Comparison of ENCODE assay signal across 26 cellular contexts in the genomic region with DNA sequence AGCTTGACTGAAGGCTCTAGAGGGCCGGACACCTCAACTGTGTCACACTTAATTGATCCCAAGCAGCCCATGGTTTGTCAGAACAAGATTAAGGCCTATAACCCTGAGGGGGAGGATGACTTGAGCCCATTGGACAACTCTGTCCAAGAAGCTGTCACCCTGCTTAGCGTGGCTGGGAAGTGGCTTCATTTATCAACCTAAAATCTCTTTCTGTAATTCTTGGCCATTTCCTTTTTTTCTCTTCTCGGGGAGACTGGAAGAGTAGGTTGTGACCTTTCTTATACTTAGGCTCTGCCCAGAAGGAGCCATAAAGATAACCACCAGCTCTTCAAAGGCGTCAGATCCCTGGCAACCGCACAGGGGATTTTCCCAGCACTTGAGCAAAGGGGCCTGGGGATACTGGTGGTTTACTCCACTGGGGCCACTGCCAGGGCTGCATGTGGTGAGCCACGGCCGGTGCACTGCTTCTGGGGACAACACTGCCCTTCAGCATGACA.
A peak's percentile ranks its signal among the peaks of the same experiment; 100 is the strongest.
DNase-seq lines count a peak whose midpoint lies in the region; ATAC-seq and TF ChIP-seq lines count a peak whose summit lies in the region.
"Had no signal": no experiment of that assay in that cellular context is flagged by ENCODE, and none has a peak within 500 bp of the region (broad histone marks: within the 10 kb centered on the region; RNA-seq: fewer than 3 reads in every experiment).

No MANE protein-coding gene starts in this region.

- no peak for TF ChIP-seq POLR2A in uterus (IDR thresholded peaks at IDR 0.05)

- H3K4me1 ChIP-seq in BE2C (peaks cover 6% of the 10 kb centered on the region), colonic mucosa (no peaks in the 10 kb centered on the region), left lung (no peaks in the 10 kb centered on the region), uterus (no peaks in the 10 kb centered on the region)
- H3K4me1 ChIP-seq: BLaER1 treated with 17β-estradiol and CSF1 and Interleukin-3, amounts not matched to agents 10 nM and 100 nM; gastroesophageal sphincter; sigmoid colon; tibial artery had no signal

- DNase-seq in BE2C (peak; percentile 100), MG63 (peak; percentile 27), colonic mucosa (peak; percentile 37), left lung (peak; percentile 35 to 74), foreskin fibroblast (no peak), uterus (no peak)
- DNase-seq: activated CD4-positive, CD25-positive, alpha-beta regulatory T cell; activated CD8-positive, alpha-beta T cell treated with anti-CD3 and anti-CD28 coated beads for 36 hours; activated naive CD4-positive, alpha-beta T cell; activated T-cell treated with anti-CD3 and anti-CD28 coated beads, Interleukin-2, amount 50 U/mL, for 1 hour; amygdala; cerebellar nuclear complex; effector CD4-positive, alpha-beta T cell; NCI-H2081; NCI-H510A treated with DMSO at 0.1 percent for 48 hours; SHP77 treated with DMSO at 0.1 percent for 48 hours; sigmoid colon; stimulated activated naive B cell treated with anti-CD40 and anti-IgM and Interleukin-4, amounts not matched to agents 10 μg/mL and 1 μg/mL and 100 μg/mL, for 72 hours; T-helper 2 cell; tibial artery had no signal

- no peak overlapping the region for H3K4me3 ChIP-seq in BE2C (ENCODE audit: low read depth, low read length)
- H3K4me3 ChIP-seq in MG63 = no peak overlapping the region
- H3K4me3 ChIP-seq in colonic mucosa = no peak overlapping the region
- H3K4me3 ChIP-seq in left lung = no peak overlapping the region
- no peak overlapping the region for H3K4me3 ChIP-seq in foreskin fibroblast (ENCODE audit: low read depth in 1 of 2, low read length in 2 of 2)
- no peak overlapping the region for H3K4me3 ChIP-seq in uterus
- H3K4me3 ChIP-seq: BLaER1 treated with 17β-estradiol and CSF1 and Interleukin-3, amounts not matched to agents 10 nM and 100 nM; gastroesophageal sphincter; sigmoid colon; tibial artery had no signal

- H3K27me3 ChIP-seq in BE2C (no peaks in the 10 kb centered on the region), MG63 (no peaks in the 10 kb centered on the region), colonic mucosa (no peaks in the 10 kb centered on the region), left lung (no peaks in the 10 kb centered on the region), uterus (no peaks in the 10 kb centered on the region)
- H3K27me3 ChIP-seq: BLaER1 treated with 17β-estradiol and CSF1 and Interleukin-3, amounts not matched to agents 10 nM and 100 nM; gastroesophageal sphincter; sigmoid colon; tibial artery had no signal

- ATAC-seq in left lung (peak; percentile 50), HG03565 (IDR thresholded peaks at IDR 0.05; ENCODE audit: unreplicated experiment) (no peak), GM21576 (IDR thresholded peaks at IDR 0.05; ENCODE audit: unreplicated experiment) (no peak)
- ATAC-seq: activated CD8-positive, alpha-beta T cell treated with anti-CD3 and anti-CD28 coated beads for 36 hours; esophagus mucosa; gastroesophageal sphincter had no signal

- no peak overlapping the region for H3K27ac ChIP-seq in colonic mucosa
- no peak overlapping the region for H3K27ac ChIP-seq in left lung
- H3K27ac ChIP-seq in uterus = no peak overlapping the region
- H3K27ac ChIP-seq: BLaER1 treated with 17β-estradiol and CSF1 and Interleukin-3, amounts not matched to agents 10 nM and 100 nM; gastroesophageal sphincter; HL-60; sigmoid colon; tibial artery had no signal

- intact Hi-C loops in colonic mucosa (cut with DNase I) (no loop called here), left lung (cut with DNase I) (no loop called here), uterus (cut with DNase I; ENCODE audit: low total_unique reads) (no loop called here)

- TF ChIP-seq CTCF in BE2C (IDR thresholded peaks at IDR 0.05; ENCODE audit: low read depth, low read length) = no peak
- no peak for TF ChIP-seq CTCF in colonic mucosa (IDR thresholded peaks at IDR 0.05)
- TF ChIP-seq CTCF in left lung (IDR thresholded peaks at IDR 0.05) = no peak
- no peak for TF ChIP-seq CTCF in foreskin fibroblast (IDR thresholded peaks at IDR 0.05; ENCODE audit: low read depth, low read length)
- TF ChIP-seq CTCF in uterus (IDR thresholded peaks at IDR 0.05) = no peak

- no peak overlapping the region for H3K9ac ChIP-seq in colonic mucosa (ENCODE audit: low read depth in 2 of 2, low read length in 2 of 2)
- H3K9ac ChIP-seq: BLaER1 treated with 17β-estradiol and CSF1 and Interleukin-3, amounts not matched to agents 10 nM and 100 nM had no signal

- H3K36me3 ChIP-seq in BE2C = no peaks in the 10 kb centered on the region
- no peaks in the 10 kb centered on the region for H3K36me3 ChIP-seq in MG63
- H3K36me3 ChIP-seq in colonic mucosa = no peaks in the 10 kb centered on the region
- H3K36me3 ChIP-seq in left lung = no peaks in the 10 kb centered on the region
- H3K36me3 ChIP-seq in uterus = no peaks in the 10 kb centered on the region
- H3K36me3 ChIP-seq: BLaER1 treated with 17β-estradiol and CSF1 and Interleukin-3, amounts not matched to agents 10 nM and 100 nM; gastroesophageal sphincter; sigmoid colon; tibial artery had no signal

- peaks cover 2% of the 10 kb centered on the region; the same call in 1 of the 2 replicates for H3K9me3 ChIP-seq in BE2C
- H3K9me3 ChIP-seq in MG63 = no peaks in the 10 kb centered on the region
- no peaks in the 10 kb centered on the region for H3K9me3 ChIP-seq in colonic mucosa
- no peaks in the 10 kb centered on the region for H3K9me3 ChIP-seq in left lung
- no peaks in the 10 kb centered on the region for H3K9me3 ChIP-seq in uterus
- H3K9me3 ChIP-seq: BLaER1 treated with 17β-estradiol and CSF1 and Interleukin-3, amounts not matched to agents 10 nM and 100 nM; gastroesophageal sphincter; sigmoid colon; tibial artery had no signal

Comparison
In these comparisons a context has a peak if more than half of its experiments do, and no peak if none do; other contexts are left out.
1. DNase-seq: peak in BE2C (single experiment), MG63 (single experiment), colonic mucosa (single experiment) and left lung (2 of 2); none in foreskin fibroblast (0 of 2) and uterus (0 of 2).